1 cellular context compared by ENCODE assay signal in the genomic region with DNA sequence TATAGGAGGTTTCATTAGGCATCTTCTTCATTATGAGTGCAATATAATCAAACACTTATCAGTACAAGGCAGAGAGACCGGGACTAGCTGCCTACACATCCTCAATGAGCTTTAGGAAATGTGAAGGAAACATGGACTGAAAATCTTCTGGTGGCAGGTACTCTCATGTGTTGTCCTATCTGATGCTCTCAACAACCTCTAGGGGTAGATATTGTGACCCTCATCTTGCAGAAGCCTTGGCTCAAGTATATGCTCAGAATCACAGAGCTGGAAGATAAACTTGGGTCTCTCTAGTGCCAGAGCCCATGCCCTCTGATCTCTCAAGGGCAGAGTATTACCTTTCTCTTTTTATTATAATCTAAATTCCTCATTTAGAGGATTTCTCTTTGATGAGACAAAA.
TF ChIP-seq lines count a peak whose summit lies in the region.

No MANE protein-coding gene starts in this region.

TF ChIP-seq in H1, 55 proteins besides CTCF, POLR2A, EP300 and RAD21 (continued from another document):
- no peak for TF ChIP-seq SUZ12 (IDR thresholded peaks at IDR 0.05; ENCODE audit: low read length)
- no peak for TF ChIP-seq HDAC2 (IDR thresholded peaks at IDR 0.05; ENCODE audit: borderline replicate concordance in 1 of 2, low read depth in 2 of 2, low read length in 2 of 2)
- TF ChIP-seq, protein P1, sequence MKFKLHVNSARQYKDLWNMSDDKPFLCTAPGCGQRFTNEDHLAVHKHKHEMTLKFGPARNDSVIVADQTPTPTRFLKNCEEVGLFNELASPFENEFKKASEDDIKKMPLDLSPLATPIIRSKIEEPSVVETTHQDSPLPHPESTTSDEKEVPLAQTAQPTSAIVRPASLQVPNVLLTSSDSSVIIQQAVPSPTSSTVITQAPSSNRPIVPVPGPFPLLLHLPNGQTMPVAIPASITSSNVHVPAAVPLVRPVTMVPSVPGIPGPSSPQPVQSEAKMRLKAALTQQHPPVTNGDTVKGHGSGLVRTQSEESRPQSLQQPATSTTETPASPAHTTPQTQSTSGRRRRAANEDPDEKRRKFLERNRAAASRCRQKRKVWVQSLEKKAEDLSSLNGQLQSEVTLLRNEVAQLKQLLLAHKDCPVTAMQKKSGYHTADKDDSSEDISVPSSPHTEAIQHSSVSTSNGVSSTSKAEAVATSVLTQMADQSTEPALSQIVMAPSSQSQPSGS (IDR thresholded peaks at IDR 0.05; ENCODE audit: low read length): no peak
- no peak for TF ChIP-seq SIRT6 (IDR thresholded peaks at IDR 0.05; ENCODE audit: low read length)
- TF ChIP-seq YY1 (IDR thresholded peaks at IDR 0.05; ENCODE audit: low read depth, low read length): no peak
